1 cellular context compared by ENCODE assay signal in genomic region chr20:62030357-62030756, GRCh38.
A peak's percentile ranks its signal among the peaks of the same experiment; 100 is the strongest.
TF ChIP-seq lines count a peak whose summit lies in the region.

No MANE protein-coding gene starts in this region.

TF ChIP-seq in HepG2, 621 proteins besides CTCF, POLR2A, EP300 and RAD21:
- no peak for TF ChIP-seq ZNF331 (CRISPR knock-in tag; IDR thresholded peaks at IDR 0.05)
- TF ChIP-seq PRMT3 (CRISPR knock-in tag; IDR thresholded peaks at IDR 0.05; ENCODE audit: borderline replicate concordance, low read depth): no peak
- TF ChIP-seq CBX5 (CRISPR knock-in tag; IDR thresholded peaks at IDR 0.05; ENCODE audit: borderline replicate concordance): no peak
- TF ChIP-seq ZNF577 (CRISPR knock-in tag; IDR thresholded peaks at IDR 0.05; ENCODE audit: borderline replicate concordance, low read depth): no peak
- TF ChIP-seq HMGXB4 (CRISPR knock-in tag; IDR thresholded peaks at IDR 0.05; ENCODE audit: borderline replicate concordance in 1 of 2, low read depth in 1 of 2): no peak
- TF ChIP-seq XRCC5 (optimal IDR thresholded peaks at IDR 0.05; ENCODE audit: low read length): no peak
- TF ChIP-seq NRL (CRISPR knock-in tag; IDR thresholded peaks at IDR 0.05; ENCODE audit: borderline replicate concordance): 0 out of 2 replicates have a peak, but pooled peaks have one; percentile 42
- peak; percentile 1; the same call in 1 of the 2 replicates for TF ChIP-seq MXD3 (CRISPR knock-in tag; IDR thresholded peaks at IDR 0.05)
- no peak for TF ChIP-seq GABPB1 (CRISPR knock-in tag; IDR thresholded peaks at IDR 0.05)
- no peak for TF ChIP-seq ZKSCAN5 (CRISPR knock-in tag; IDR thresholded peaks at IDR 0.05)
- no peak for TF ChIP-seq ZGPAT (CRISPR knock-in tag; IDR thresholded peaks at IDR 0.05)
- 0 out of 2 replicates have a peak, but pooled peaks have one; percentile 5 for TF ChIP-seq ZNF318 (CRISPR knock-in tag; IDR thresholded peaks at IDR 0.05)
- TF ChIP-seq ZNF598 (CRISPR knock-in tag; IDR thresholded peaks at IDR 0.05; ENCODE audit: borderline replicate concordance): no peak
- TF ChIP-seq CENPT (CRISPR knock-in tag; IDR thresholded peaks at IDR 0.05; ENCODE audit: low read depth): no peak
- TF ChIP-seq ZNF367 (CRISPR knock-in tag; IDR thresholded peaks at IDR 0.05; ENCODE audit: borderline replicate concordance): no peak
- TF ChIP-seq SOX13 (IDR thresholded peaks at IDR 0.05): no peak
- TF ChIP-seq SOX13 (CRISPR knock-in tag; conservative IDR thresholded peaks at IDR 0.05 in 1 of 2, IDR thresholded peaks at IDR 0.05 in 1 of 2): no peak
- peak; percentile 64; the same call in 1 of the 2 replicates for TF ChIP-seq DZIP1 (CRISPR knock-in tag; IDR thresholded peaks at IDR 0.05)
- no peak for TF ChIP-seq TRIM22 (IDR thresholded peaks at IDR 0.05)
- no peak for TF ChIP-seq JUND (CRISPR knock-in tag; IDR thresholded peaks at IDR 0.05)
- TF ChIP-seq ZNF326 (CRISPR knock-in tag; IDR thresholded peaks at IDR 0.05; ENCODE audit: borderline replicate concordance): no peak
- no peak for TF ChIP-seq HBP1 (CRISPR knock-in tag; IDR thresholded peaks at IDR 0.05; ENCODE audit: low read depth)
- TF ChIP-seq ZNF225 (CRISPR knock-in tag; IDR thresholded peaks at IDR 0.05): 0 out of 2 replicates have a peak, but pooled peaks have one; percentile 59
- no peak for TF ChIP-seq IRX3 (CRISPR knock-in tag; IDR thresholded peaks at IDR 0.05; ENCODE audit: borderline replicate concordance, low read depth)
- TF ChIP-seq ZNF773 (CRISPR knock-in tag; IDR thresholded peaks at IDR 0.05; ENCODE audit: borderline replicate concordance): 0 out of 2 replicates have a peak, but pooled peaks have one; percentile 54
- no peak for TF ChIP-seq POLR2AphosphoS5 (IDR thresholded peaks at IDR 0.05; ENCODE audit: low read depth, low read length)
- peak; percentile 3; the same call in 1 of the 2 replicates for TF ChIP-seq KDM2A (CRISPR knock-in tag; IDR thresholded peaks at IDR 0.05; ENCODE audit: borderline replicate concordance, low read depth)
- TF ChIP-seq ZNF556 (CRISPR knock-in tag; IDR thresholded peaks at IDR 0.05; ENCODE audit: borderline replicate concordance): no peak
- TF ChIP-seq PTBP1 (IDR thresholded peaks at IDR 0.05; ENCODE audit: low read depth, low read length, poor library complexity, severe bottlenecking): no peak
- TF ChIP-seq ZNF713 (CRISPR knock-in tag; IDR thresholded peaks at IDR 0.05): 0 out of 2 replicates have a peak, but pooled peaks have one; percentile 33
- no peak for TF ChIP-seq TAF1 (CRISPR knock-in tag; IDR thresholded peaks at IDR 0.05)
